ENCODE assay signal across 1 cellular context in genomic region chr3:157460253-157460652, GRCh38.
TF ChIP-seq lines count a peak whose summit lies in the region.

No MANE protein-coding gene starts in this region.

TF ChIP-seq in SK-N-SH treated with all-trans-retinoic acid at 6 μM for 48 hours, 23 proteins besides CTCF, POLR2A, EP300 and RAD21 (continued from another document):
- TF ChIP-seq TSHZ2 (CRISPR knock-in tag; IDR thresholded peaks at IDR 0.05) = no peak
- TF ChIP-seq ZNF70 (CRISPR knock-in tag; IDR thresholded peaks at IDR 0.05) = no peak
- TF ChIP-seq TOX (CRISPR knock-in tag; IDR thresholded peaks at IDR 0.05; ENCODE audit: borderline replicate concordance) = no peak
- TF ChIP-seq ZFP3 (CRISPR knock-in tag; IDR thresholded peaks at IDR 0.05) = no peak
- TF ChIP-seq ARNTL (CRISPR knock-in tag; IDR thresholded peaks at IDR 0.05; ENCODE audit: borderline replicate concordance, low read depth) = no peak
- no peak for TF ChIP-seq SNAI2 (CRISPR knock-in tag; IDR thresholded peaks at IDR 0.05)
- no peak for TF ChIP-seq ZNF8 (CRISPR knock-in tag; IDR thresholded peaks at IDR 0.05)
- no peak for TF ChIP-seq RARB (CRISPR knock-in tag; IDR thresholded peaks at IDR 0.05)
- TF ChIP-seq OSR1 (CRISPR knock-in tag; IDR thresholded peaks at IDR 0.05) = no peak
- no peak for TF ChIP-seq BACH2 (CRISPR knock-in tag; IDR thresholded peaks at IDR 0.05; ENCODE audit: borderline replicate concordance)
- no peak for TF ChIP-seq GLIS3 (CRISPR knock-in tag; IDR thresholded peaks at IDR 0.05)
- no peak for TF ChIP-seq CSDC2 (CRISPR knock-in tag; IDR thresholded peaks at IDR 0.05)
- no peak for TF ChIP-seq ESRRG (CRISPR knock-in tag; IDR thresholded peaks at IDR 0.05)
- TF ChIP-seq ISL1 (CRISPR knock-in tag; IDR thresholded peaks at IDR 0.05) = no peak
